Comparison of ENCODE assay signal across 13 cellular contexts in the genomic region with DNA sequence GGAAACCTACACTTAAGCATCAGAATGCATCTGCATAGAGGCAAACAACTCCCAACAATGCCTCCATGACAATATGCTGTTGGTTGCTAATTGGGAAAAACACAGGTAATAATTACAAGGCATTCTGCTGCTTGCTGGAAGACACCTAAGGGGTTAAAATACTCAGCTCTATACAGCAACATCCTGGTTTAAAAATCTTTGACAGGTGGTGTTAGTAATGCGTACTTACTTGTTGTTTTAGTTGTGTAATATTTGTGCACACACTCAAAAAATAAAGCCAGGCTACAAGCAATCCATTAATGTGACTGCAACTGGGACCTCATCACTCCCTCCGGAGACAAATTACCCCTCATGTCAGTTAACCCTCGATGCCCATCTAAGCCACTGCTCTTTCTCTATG.
"Had no signal": no experiment of that assay in that cellular context is flagged by ENCODE, and none has a peak within 500 bp of the region (broad histone marks: within the 10 kb centered on the region; RNA-seq: fewer than 3 reads in every experiment).

No MANE protein-coding gene starts in this region.

- H3K36me3 Mint-ChIP-seq: naive B cell; stimulated activated memory B cell treated with anti-CD40 and anti-IgM and Interleukin-4, amounts not matched to agents 10 μg/mL and 1 μg/mL and 100 μg/mL, for 72 hours had no signal

- H3K27ac Mint-ChIP-seq: activated T-helper 17 cell treated with anti-CD3 and anti-CD28 coated beads, Interleukin-2, amount 50 U/mL, for 72 hours; effector memory CD8-positive, alpha-beta T cell; naive B cell; stimulated activated memory B cell treated with anti-CD40 and anti-IgM and Interleukin-4, amounts not matched to agents 10 μg/mL and 1 μg/mL and 100 μg/mL, for 72 hours had no signal

- H3K9me3 ChIP-seq: gastrocnemius medialis, heart right ventricle, tibial artery had no signal

- H3K9me3 Mint-ChIP-seq: activated T-helper 17 cell treated with anti-CD3 and anti-CD28 coated beads, Interleukin-2, amount 50 U/mL, for 72 hours; effector memory CD8-positive, alpha-beta T cell; naive B cell; stimulated activated memory B cell treated with anti-CD40 and anti-IgM and Interleukin-4, amounts not matched to agents 10 μg/mL and 1 μg/mL and 100 μg/mL, for 72 hours had no signal

- H3K36me3 ChIP-seq: gastrocnemius medialis, heart right ventricle, tibial artery, WERI-Rb-1 had no signal

- H3K4me3 Mint-ChIP-seq: activated T-helper 17 cell treated with anti-CD3 and anti-CD28 coated beads, Interleukin-2, amount 50 U/mL, for 72 hours; effector memory CD8-positive, alpha-beta T cell; naive B cell; stimulated activated memory B cell treated with anti-CD40 and anti-IgM and Interleukin-4, amounts not matched to agents 10 μg/mL and 1 μg/mL and 100 μg/mL, for 72 hours had no signal

- H3K4me1 ChIP-seq: gastrocnemius medialis had no signal

- H3K27me3 Mint-ChIP-seq: activated T-helper 17 cell treated with anti-CD3 and anti-CD28 coated beads, Interleukin-2, amount 50 U/mL, for 72 hours had no signal

- H3K27me3 ChIP-seq: gastrocnemius medialis, heart right ventricle, tibial artery had no signal

- H3K4me3 ChIP-seq: gastrocnemius medialis, heart right ventricle, lung, tibial artery had no signal

- H3K27ac ChIP-seq: gastrocnemius medialis, heart right ventricle, tibial artery, WERI-Rb-1 had no signal

- ATAC-seq: activated T-helper 17 cell treated with anti-CD3 and anti-CD28 coated beads, Interleukin-2, amount 50 U/mL, for 72 hours; effector memory CD8-positive, alpha-beta T cell; gastrocnemius medialis; heart right ventricle; left colon; stimulated activated memory B cell treated with anti-CD40 and anti-IgM and Interleukin-4, amounts not matched to agents 10 μg/mL and 1 μg/mL and 100 μg/mL, for 72 hours had no signal

- DNase-seq: activated CD4-positive, alpha-beta T cell treated with anti-CD3 and anti-CD28 coated beads, Interleukin-2, amount 50 U/mL, for 48 hours; activated naive CD4-positive, alpha-beta T cell treated with Interleukin-2 at 50 U/mL for 16 hours; dermis blood vessel endothelial cell; effector memory CD8-positive, alpha-beta T cell; gastrocnemius medialis; heart right ventricle; left colon; naive B cell; tibial artery had no signal

- H3K4me1 Mint-ChIP-seq: stimulated activated memory B cell treated with anti-CD40 and anti-IgM and Interleukin-4, amounts not matched to agents 10 μg/mL and 1 μg/mL and 100 μg/mL, for 72 hours had no signal
